In genomic region chr5:87390576-87391199, GRCh38 we compare ENCODE assay signal across 1 cellular context.
TF ChIP-seq lines count a peak whose summit lies in the region.

No MANE protein-coding gene starts in this region.

TF ChIP-seq in K562, 482 proteins besides CTCF, POLR2A, EP300 and RAD21 (continued from another document):
- TF ChIP-seq ZNF316 (IDR thresholded peaks at IDR 0.05) (peak; percentile 45), ZEB2 (IDR thresholded peaks at IDR 0.05) (no peak)
